16 cellular contexts compared by ENCODE assay signal in the genomic region with DNA sequence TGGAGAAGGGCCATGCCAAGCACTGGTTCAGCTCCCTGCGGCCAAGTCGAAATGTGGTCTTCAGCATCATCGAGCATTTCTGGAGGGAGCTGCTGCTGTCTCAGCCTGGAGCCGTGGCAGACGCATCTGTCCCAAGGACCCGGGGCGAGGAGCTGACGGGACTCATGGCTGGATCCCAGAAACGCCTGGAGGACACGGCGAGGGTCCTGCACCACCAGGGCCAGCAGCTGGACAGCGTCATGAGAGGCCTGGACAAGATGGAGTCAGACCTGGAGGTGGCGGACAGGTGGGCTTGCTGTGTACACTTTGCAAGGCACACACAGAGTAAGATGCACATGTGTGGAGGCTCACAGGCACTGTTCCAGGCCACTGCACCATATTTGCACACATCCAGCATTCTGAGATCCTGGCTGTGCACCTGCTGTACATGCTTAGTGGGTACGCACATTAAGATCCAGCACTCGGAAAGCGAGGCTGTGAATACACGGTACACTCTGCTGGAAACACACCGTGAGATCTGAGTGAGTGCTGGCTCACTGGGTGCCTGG. TPM values are rescaled to one million over a fixed set of nuclear protein-coding genes. Genes with fewer than 3 reads are reported as not detected.
DNase-seq lines count a peak whose midpoint lies in the region; ATAC-seq lines count a peak whose summit lies in the region.
"Had no signal": no experiment of that assay in that cellular context is flagged by ENCODE, and none has a peak within 500 bp of the region (broad histone marks: within the 10 kb centered on the region; RNA-seq: fewer than 3 reads in every experiment).

No MANE protein-coding gene starts in this region.

- no peaks in the 10 kb centered on the region for H3K9me3 Mint-ChIP-seq in activated CD4-positive, alpha-beta T cell treated with anti-CD3 and anti-CD28 coated beads for 36 hours (ENCODE audit: low read depth)
- H3K9me3 Mint-ChIP-seq in CD4-positive, alpha-beta memory T cell: no peaks in the 10 kb centered on the region
- H3K9me3 Mint-ChIP-seq in activated T-helper 2 cell treated with anti-CD3 and anti-CD28 coated beads, Interferon-gamma antibody, Interleukin-2, Interleukin-4, amounts not matched to agents 10 μg/mL and 5 μg/mL and 100 μg/mL, durations not matched to agents 14 hours and 24 hours and 36 hours: no peaks in the 10 kb centered on the region
- H3K9me3 Mint-ChIP-seq: central memory CD8-positive, alpha-beta T cell had no signal

- CTCF ChIA-PET in activated CD4-positive, alpha-beta T cell treated with anti-CD3 and anti-CD28 coated beads for 36 hours (lab: Charles Lee): no interaction called here
- CTCF ChIA-PET in CD4-positive, alpha-beta memory T cell (lab: Charles Lee; ENCODE audit: partially characterized antibody): interaction anchor here (0.7 kb wide), 1 partner anchor 9 kb away, joined by 3 read pairs; no protein-coding TSS in a partner anchor

- intact Hi-C loops in activated CD4-positive, alpha-beta T cell treated with anti-CD3 and anti-CD28 coated beads for 36 hours (cut with DNase I, micrococcal nuclease): no loop called here
- intact Hi-C loops in CD4-positive, alpha-beta memory T cell (cut with micrococcal nuclease): no loop called here
- intact Hi-C loops in activated T-helper 2 cell treated with anti-CD3 and anti-CD28 coated beads, Interferon-gamma antibody, Interleukin-2, Interleukin-4, amounts not matched to agents 10 μg/mL and 5 μg/mL and 100 μg/mL, durations not matched to agents 14 hours and 24 hours and 36 hours (cut with micrococcal nuclease): no loop called here

- H3K36me3 ChIP-seq in CD4-positive, alpha-beta memory T cell (ENCODE audit: insufficient read depth, low read length): peaks cover 23% of the 10 kb centered on the region
- H3K36me3 ChIP-seq in muscle layer of duodenum (ENCODE audit: control insufficient read depth in 1 of 2, insufficient read depth in 2 of 2, low read length in 2 of 2): peaks cover 0 to 3% of the 10 kb centered on the region in 2 donors

- H3K4me1 ChIP-seq in CD4-positive, alpha-beta memory T cell (ENCODE audit: insufficient read depth, low read length): peaks cover 59% of the 10 kb centered on the region
- peaks cover 13 to 26% of the 10 kb centered on the region in 2 donors for H3K4me1 ChIP-seq in muscle layer of duodenum (ENCODE audit: control insufficient read depth in 1 of 2, insufficient read depth in 2 of 2, low read length in 2 of 2)

- H3K27me3 ChIP-seq in CD4-positive, alpha-beta memory T cell (ENCODE audit: insufficient read depth, low read length): no peaks in the 10 kb centered on the region
- no peaks in the 10 kb centered on the region for H3K27me3 ChIP-seq in muscle layer of duodenum (ENCODE audit: low read depth, low read length)

- peaks cover 11% of the 10 kb centered on the region for H3K36me3 Mint-ChIP-seq in activated CD4-positive, alpha-beta T cell treated with anti-CD3 and anti-CD28 coated beads for 36 hours (ENCODE audit: low read depth)
- peaks cover 15 to 28% of the 10 kb centered on the region in 2 donors for H3K36me3 Mint-ChIP-seq in CD4-positive, alpha-beta memory T cell
- peaks cover 11% of the 10 kb centered on the region for H3K36me3 Mint-ChIP-seq in activated T-helper 2 cell treated with anti-CD3 and anti-CD28 coated beads, Interferon-gamma antibody, Interleukin-2, Interleukin-4, amounts not matched to agents 10 μg/mL and 5 μg/mL and 100 μg/mL, durations not matched to agents 14 hours and 24 hours and 36 hours (ENCODE audit: low read depth)

- H3K27ac Mint-ChIP-seq in activated CD4-positive, alpha-beta T cell treated with anti-CD3 and anti-CD28 coated beads for 36 hours: peak overlapping the region; percentile 22
- peak overlapping the region in 6 of 7 donors; percentile 70 to 89 (median 76) for H3K27ac Mint-ChIP-seq in CD4-positive, alpha-beta memory T cell
- peak overlapping the region; percentile 73 for H3K27ac Mint-ChIP-seq in activated T-helper 2 cell treated with anti-CD3 and anti-CD28 coated beads, Interferon-gamma antibody, Interleukin-2, Interleukin-4, amounts not matched to agents 10 μg/mL and 5 μg/mL and 100 μg/mL, durations not matched to agents 14 hours and 24 hours and 36 hours

- H3K4me3 ChIP-seq in CD4-positive, alpha-beta memory T cell (ENCODE audit: low read length in 2 of 2): no peak overlapping the region
- H3K4me3 ChIP-seq in muscle layer of duodenum (ENCODE audit: low read depth in 1 of 2, low read length in 2 of 2): peak overlapping the region in 1 of 2 donors; percentile 15

- H3K27ac ChIP-seq in CD4-positive, alpha-beta memory T cell (ENCODE audit: low read depth, low read length): peak overlapping the region; percentile 36
- H3K27ac ChIP-seq in muscle layer of duodenum (ENCODE audit: low read length): peak overlapping the region; percentile 80

- ATAC-seq in activated CD4-positive, alpha-beta T cell treated with anti-CD3 and anti-CD28 coated beads for 36 hours: no peak
- no peak for ATAC-seq in GM21390 (IDR thresholded peaks at IDR 0.05; ENCODE audit: unreplicated experiment)

- no peak overlapping the region for H3K4me3 Mint-ChIP-seq in activated CD4-positive, alpha-beta T cell treated with anti-CD3 and anti-CD28 coated beads for 36 hours
- peak overlapping the region in 6 of 8 donors; percentile 2 to 72 (median 59) for H3K4me3 Mint-ChIP-seq in CD4-positive, alpha-beta memory T cell
- H3K4me3 Mint-ChIP-seq in activated T-helper 2 cell treated with anti-CD3 and anti-CD28 coated beads, Interferon-gamma antibody, Interleukin-2, Interleukin-4, amounts not matched to agents 10 μg/mL and 5 μg/mL and 100 μg/mL, durations not matched to agents 14 hours and 24 hours and 36 hours (ENCODE audit: low read depth): no peak overlapping the region
- H3K4me3 Mint-ChIP-seq: central memory CD8-positive, alpha-beta T cell had no signal

- no peaks in the 10 kb centered on the region for H3K27me3 Mint-ChIP-seq in activated CD4-positive, alpha-beta T cell treated with anti-CD3 and anti-CD28 coated beads for 36 hours
- no peaks in the 10 kb centered on the region for H3K27me3 Mint-ChIP-seq in CD4-positive, alpha-beta memory T cell
- H3K27me3 Mint-ChIP-seq in activated T-helper 2 cell treated with anti-CD3 and anti-CD28 coated beads, Interferon-gamma antibody, Interleukin-2, Interleukin-4, amounts not matched to agents 10 μg/mL and 5 μg/mL and 100 μg/mL, durations not matched to agents 14 hours and 24 hours and 36 hours (ENCODE audit: low read depth): no peaks in the 10 kb centered on the region
- H3K27me3 Mint-ChIP-seq: central memory CD8-positive, alpha-beta T cell had no signal

- peaks cover 25% of the 10 kb centered on the region for H3K4me1 Mint-ChIP-seq in activated CD4-positive, alpha-beta T cell treated with anti-CD3 and anti-CD28 coated beads for 36 hours
- peaks cover 31 to 78% (median 50%) of the 10 kb centered on the region in 4 donors for H3K4me1 Mint-ChIP-seq in CD4-positive, alpha-beta memory T cell
- H3K4me1 Mint-ChIP-seq in activated T-helper 2 cell treated with anti-CD3 and anti-CD28 coated beads, Interferon-gamma antibody, Interleukin-2, Interleukin-4, amounts not matched to agents 10 μg/mL and 5 μg/mL and 100 μg/mL, durations not matched to agents 14 hours and 24 hours and 36 hours (ENCODE audit: low read depth): peaks cover 20% of the 10 kb centered on the region

- POLR2A ChIA-PET in activated CD4-positive, alpha-beta T cell treated with anti-CD3 and anti-CD28 coated beads for 36 hours (lab: Charles Lee): no interaction called here
- POLR2A ChIA-PET in CD4-positive, alpha-beta memory T cell (lab: Charles Lee; ENCODE audit: partially characterized antibody): no interaction called here

- DNase-seq in activated CD4-positive, alpha-beta T cell treated with anti-CD3 and anti-CD28 coated beads for 36 hours: no peak
- no peak for DNase-seq in activated CD4-positive, alpha-beta T cell treated with anti-CD3 and anti-CD28 coated beads for 1 hour
- no peak for DNase-seq in CD4-positive, alpha-beta memory T cell
- no peak for DNase-seq in activated T-helper 2 cell treated with anti-CD3 and anti-CD28 coated beads, Interferon-gamma antibody, Interleukin-2, Interleukin-4, amounts not matched to agents 10 μg/mL and 5 μg/mL and 100 μg/mL, durations not matched to agents 14 hours and 24 hours and 36 hours (ENCODE audit: low spot score)
- DNase-seq in MV-4-11 (lab: John Stamatoyannopoulos, UW): no peak
- no peak for DNase-seq in DMS79 (lab: John Stamatoyannopoulos, UW)
- DNase-seq: activated gamma-delta T cell treated with Interleukin-2 at 50 U/mL for 16 hours; amygdala; effector CD8-positive, alpha-beta T cell; NCI-H1105; NCI-H524; SHP77; stimulated activated naive CD4-positive, alpha-beta T cell had no signal

- H3K9me3 ChIP-seq in CD4-positive, alpha-beta memory T cell (ENCODE audit: control insufficient read depth in 1 of 2, low read length in 2 of 2): no peaks in the 10 kb centered on the region
- H3K9me3 ChIP-seq in muscle layer of duodenum (ENCODE audit: control insufficient read depth in 1 of 2, low read length in 2 of 2): no peaks in the 10 kb centered on the region

RNA-seq across cellular contexts. Expression of a gene that starts 12.8 kb away (rescaled TPM):
- total RNA-seq in activated CD4-positive, alpha-beta T cell treated with anti-CD3 and anti-CD28 coated beads for 36 hours: 10 to 100 TPM; 30.3 to 31.2 TPM
- 10 to 100 TPM; 27.0 to 30.5 TPM for total RNA-seq in CD4-positive, alpha-beta memory T cell
- polyA plus RNA-seq in CD4-positive, alpha-beta memory T cell: 10 to 100 TPM; 46.6 to 53.6 TPM
- 28.4 and 29.3 TPM in 2 replicates for total RNA-seq in activated T-helper 2 cell treated with anti-CD3 and anti-CD28 coated beads, Interferon-gamma antibody, Interleukin-2, Interleukin-4, amounts not matched to agents 10 μg/mL and 5 μg/mL and 100 μg/mL, durations not matched to agents 14 hours and 24 hours and 36 hours

RNA-seq across cellular contexts. Expression of a gene that starts 12.9 kb away (rescaled TPM):
- total RNA-seq in activated CD4-positive, alpha-beta T cell treated with anti-CD3 and anti-CD28 coated beads for 36 hours: 10 to 100 TPM; 14.4 to 18.1 TPM
- 10 to 100 TPM; 32.4 to 34.1 TPM for total RNA-seq in CD4-positive, alpha-beta memory T cell
- polyA plus RNA-seq in CD4-positive, alpha-beta memory T cell: 10 to 100 TPM; 22.6 to 26.9 TPM
- total RNA-seq in activated T-helper 2 cell treated with anti-CD3 and anti-CD28 coated beads, Interferon-gamma antibody, Interleukin-2, Interleukin-4, amounts not matched to agents 10 μg/mL and 5 μg/mL and 100 μg/mL, durations not matched to agents 14 hours and 24 hours and 36 hours: 26.6 and 27.5 TPM in 2 replicates

Comparison
In these comparisons a context has a peak if more than half of its experiments do, and no peak if none do; other contexts are left out.
1. H3K27ac Mint-ChIP-seq: peak in every context shown above with its lines; median percentile 76 in CD4-positive, alpha-beta memory T cell; 73 in activated T-helper 2 cell treated with anti-CD3 and anti-CD28 coated beads, Interferon-gamma antibody, Interleukin-2, Interleukin-4, amounts not matched to agents 10 μg/mL and 5 μg/mL and 100 μg/mL, durations not matched to agents 14 hours and 24 hours and 36 hours; 22 in activated CD4-positive, alpha-beta T cell treated with anti-CD3 and anti-CD28 coated beads for 36 hours.
2. H3K4me3 Mint-ChIP-seq: peak in CD4-positive, alpha-beta memory T cell (6 of 8); none in activated CD4-positive, alpha-beta T cell treated with anti-CD3 and anti-CD28 coated beads for 36 hours (single experiment) and activated T-helper 2 cell treated with anti-CD3 and anti-CD28 coated beads, Interferon-gamma antibody, Interleukin-2, Interleukin-4, amounts not matched to agents 10 μg/mL and 5 μg/mL and 100 μg/mL, durations not matched to agents 14 hours and 24 hours and 36 hours (single experiment).